22 cellular contexts compared by ENCODE assay signal in genomic region chr20:62314339-62314638, GRCh38. TPM values are rescaled to one million over a fixed set of nuclear protein-coding genes. Genes with fewer than 3 reads are reported as not detected.
DNase-seq lines count a peak whose midpoint lies in the region; ATAC-seq and TF ChIP-seq lines count a peak whose summit lies in the region.
"Had no signal": no experiment of that assay in that cellular context is flagged by ENCODE, and none has a peak within 500 bp of the region (broad histone marks: within the 10 kb centered on the region; RNA-seq: fewer than 3 reads in every experiment).

No MANE protein-coding gene starts in this region.

- H2BK5ac ChIP-seq in mesenchymal stem cell (ENCODE audit: low read depth, low read length, poor library complexity, severe bottlenecking): no peak overlapping the region

- H3K27me3 ChIP-seq in left ventricle myocardium inferior (ENCODE audit: low read depth): no peaks in the 10 kb centered on the region
- no peaks in the 10 kb centered on the region for H3K27me3 ChIP-seq in mesenchymal stem cell (ENCODE audit: control insufficient read depth in 1 of 2, insufficient read depth in 1 of 2, low read length in 2 of 2)
- H3K27me3 ChIP-seq in upper lobe of right lung: no peaks in the 10 kb centered on the region
- H3K27me3 ChIP-seq: BE2C; BLaER1 treated with 17β-estradiol and CSF1 and Interleukin-3, amounts not matched to agents 10 nM and 100 nM had no signal

- H3K14ac ChIP-seq in mesenchymal stem cell (ENCODE audit: low read length in 2 of 2): no peak overlapping the region

- WGBS in mesenchymal stem cell: 96% methylated on average over 12 of the region's 12 CpGs

- H2BK12ac ChIP-seq in mesenchymal stem cell (ENCODE audit: low read length in 2 of 2): no peak overlapping the region

- H3K9ac ChIP-seq in mesenchymal stem cell (ENCODE audit: low read length): no peak overlapping the region
- H3K9ac ChIP-seq: BLaER1 treated with 17β-estradiol and CSF1 and Interleukin-3, amounts not matched to agents 10 nM and 100 nM had no signal

- ATAC-seq in Right ventricle myocardium inferior (no peak), upper lobe of right lung (no peak), HG02981 (IDR thresholded peaks at IDR 0.05; ENCODE audit: unreplicated experiment) (no peak)
- ATAC-seq: A549, GM23338 had no signal

- H3K4me2 ChIP-seq in mesenchymal stem cell (ENCODE audit: low read length, poor library complexity, severe bottlenecking): no peak overlapping the region
- H3K4me2 ChIP-seq: A549; BLaER1 treated with 17β-estradiol and CSF1 and Interleukin-3, amounts not matched to agents 10 nM and 100 nM; GM23338 had no signal

- H3K18ac ChIP-seq in mesenchymal stem cell (ENCODE audit: low read depth in 1 of 2, low read length in 2 of 2): no peak overlapping the region

- H2AFZ ChIP-seq in mesenchymal stem cell (ENCODE audit: low read depth, low read length): no peak overlapping the region
- H2AFZ ChIP-seq: GM23338 had no signal

- peak; percentile 54 for DNase-seq in Right ventricle myocardium inferior (ENCODE audit: missing footprints)
- DNase-seq in left ventricle myocardium inferior: no peak
- no peak for DNase-seq in RWPE1 (ENCODE audit: low spot score)
- no peak for DNase-seq in mesenchymal stem cell
- no peak for DNase-seq in upper lobe of right lung
- no peak for DNase-seq in glomerular visceral epithelial cell (ENCODE audit: extremely low spot score)
- no peak for DNase-seq in SHP77 treated with DMSO at 0.1 percent for 48 hours (lab: John Stamatoyannopoulos, UW)
- DNase-seq: ACHN; AML-193; BE2C; CD4-positive, alpha-beta T cell; CD8-positive, alpha-beta memory T cell; DMS53; DMS79 treated with DMSO at 0.1 percent for 48 hours; GF-D8; H9 had no signal

- H3K27ac ChIP-seq in left ventricle myocardium inferior (replicated peaks) (no peak overlapping the region), RWPE1 (peak overlapping the region; percentile 87), mesenchymal stem cell (ENCODE audit: low read length, poor library complexity, severe bottlenecking) (no peak overlapping the region), upper lobe of right lung (no peak overlapping the region)
- H3K27ac ChIP-seq: 22Rv1; BLaER1 treated with 17β-estradiol and CSF1 and Interleukin-3, amounts not matched to agents 10 nM and 100 nM had no signal

- H2BK120ac ChIP-seq in mesenchymal stem cell (ENCODE audit: low read depth, low read length): no peak overlapping the region

- H3K9me3 ChIP-seq in left ventricle myocardium inferior (replicated peaks) (no peaks in the 10 kb centered on the region), mesenchymal stem cell (ENCODE audit: control insufficient read depth, low read length) (no peaks in the 10 kb centered on the region), upper lobe of right lung (no peaks in the 10 kb centered on the region)
- H3K9me3 ChIP-seq: BE2C; BLaER1 treated with 17β-estradiol and CSF1 and Interleukin-3, amounts not matched to agents 10 nM and 100 nM had no signal

- no peak overlapping the region for H4K91ac ChIP-seq in mesenchymal stem cell (ENCODE audit: low read length)

- H3K23ac ChIP-seq in mesenchymal stem cell (ENCODE audit: low read length in 2 of 2): no peak overlapping the region

- H2AK5ac ChIP-seq in mesenchymal stem cell (ENCODE audit: low read length, severe bottlenecking): no peak overlapping the region

- H3K36me3 ChIP-seq in left ventricle myocardium inferior (peaks cover 87% of the 10 kb centered on the region), mesenchymal stem cell (ENCODE audit: control insufficient read depth in 1 of 2, insufficient read depth in 2 of 2, low read depth in 1 of 2, low read length in 2 of 2) (peaks cover 35 to 95% of the 10 kb centered on the region in 2 experiments), upper lobe of right lung (peaks cover 72% of the 10 kb centered on the region)
- H3K36me3 ChIP-seq: BE2C had no signal

- H3K4me3 ChIP-seq in left ventricle myocardium inferior (no peak overlapping the region), mesenchymal stem cell (ENCODE audit: insufficient read depth in 1 of 2, low read depth in 1 of 2, low read length in 2 of 2) (no peak overlapping the region), upper lobe of right lung (no peak overlapping the region)
- H3K4me3 ChIP-seq: A549; BLaER1 treated with 17β-estradiol and CSF1 and Interleukin-3, amounts not matched to agents 10 nM and 100 nM; GM23338 had no signal

- CTCF ChIA-PET in RWPE1 (lab: Yijun Ruan, JAX): interaction anchor here (0.7 to 3.1 kb wide), 3 partner anchors 8 to 293 kb away, joined by 3 to 14 read pairs (median 3); no protein-coding TSS in a partner anchor

- H3K79me1 ChIP-seq in mesenchymal stem cell (replicated peaks; ENCODE audit: low read length, poor library complexity, severe bottlenecking): peaks cover 29% of the 10 kb centered on the region

- POLR2A ChIA-PET in RWPE1 (lab: Yijun Ruan, JAX; ENCODE audit: low non-redundant PET): interaction anchor here (0.9 kb wide), 1 partner anchor 57 kb away, joined by 3 read pairs; no protein-coding TSS in a partner anchor

- H2BK15ac ChIP-seq in mesenchymal stem cell (ENCODE audit: low read depth, poor library complexity, severe bottlenecking): no peak overlapping the region

- intact Hi-C loops in Right ventricle myocardium inferior (cut with DNase I): no loop called here
- intact Hi-C loops in left ventricle myocardium inferior (cut with micrococcal nuclease): no loop called here
- intact Hi-C loops in upper lobe of right lung (cut with DNase I): no loop called here

- no peak overlapping the region for H3K4ac ChIP-seq in mesenchymal stem cell (ENCODE audit: low read depth in 1 of 2, low read length in 2 of 2)

- H4K8ac ChIP-seq in mesenchymal stem cell (ENCODE audit: low read length): peak overlapping the region; percentile 31

- TF ChIP-seq CTCF in left ventricle myocardium inferior (IDR thresholded peaks at IDR 0.05; ENCODE audit: borderline replicate concordance): no peak
- TF ChIP-seq CTCF in RWPE1 (conservative IDR thresholded peaks at IDR 0.05; ENCODE audit: low read depth): no peak
- no peak for TF ChIP-seq CTCF in upper lobe of right lung (IDR thresholded peaks at IDR 0.05)

- peaks cover 3% of the 10 kb centered on the region for H3K4me1 ChIP-seq in left ventricle myocardium inferior
- peaks cover 7% of the 10 kb centered on the region for H3K4me1 ChIP-seq in mesenchymal stem cell (ENCODE audit: control insufficient read depth, insufficient read depth, low read depth, low read length)
- H3K4me1 ChIP-seq in upper lobe of right lung: no peaks in the 10 kb centered on the region
- H3K4me1 ChIP-seq: BE2C had no signal

RNA-seq across cellular contexts. Expression of gene ADRM1, which starts 11.5 kb away (rescaled TPM):
- total RNA-seq in Right ventricle myocardium inferior (73.9 TPM), left ventricle myocardium inferior (70.5 TPM), upper lobe of right lung (73.4 TPM)
- polyA plus RNA-seq in mesenchymal stem cell (2013, experiment 1 of 2): 99.6 TPM
- polyA plus RNA-seq in mesenchymal stem cell (2013, experiment 2 of 2): 97.9 TPM

RNA-seq across cellular contexts. Expression of gene LAMA5, which starts 52.8 kb away (rescaled TPM):
- total RNA-seq in Right ventricle myocardium inferior (89.3 TPM), left ventricle myocardium inferior (70.9 TPM), upper lobe of right lung (279 TPM)
- polyA plus RNA-seq in mesenchymal stem cell (2013, experiment 1 of 2): 70.0 TPM
- polyA plus RNA-seq in mesenchymal stem cell (2013, experiment 2 of 2): 65.1 TPM
- polyA plus RNA-seq: CD14-positive monocyte; CD8-positive, alpha-beta memory T cell had no signal
